ENCODE assay signal across 7 cellular contexts in the genomic region with DNA sequence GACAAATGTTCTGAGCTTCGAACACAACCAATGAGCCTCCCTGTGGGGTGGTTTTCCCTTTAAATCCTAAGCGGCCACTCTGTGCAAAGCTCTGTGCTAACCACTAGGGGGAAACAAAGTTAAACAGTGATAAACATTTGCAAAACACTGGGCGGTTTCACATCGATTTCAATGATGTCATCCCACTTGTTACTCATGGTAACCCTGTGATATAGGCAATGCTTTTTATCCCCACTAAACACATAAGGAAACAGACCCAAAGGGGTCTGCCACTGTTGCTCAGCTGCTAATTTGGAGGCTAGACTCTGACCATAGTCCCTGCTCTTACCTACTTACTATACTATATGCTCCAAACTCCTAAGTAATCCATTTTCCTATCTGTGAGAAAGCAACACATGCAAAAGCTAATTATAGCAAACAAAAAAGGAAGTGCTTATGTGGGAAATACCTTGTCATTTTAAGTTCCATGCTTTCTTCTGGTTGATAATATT. TPM values are rescaled to one million over a fixed set of nuclear protein-coding genes. Genes with fewer than 3 reads are reported as not detected.
DNase-seq lines count a peak whose midpoint lies in the region; FAIRE-seq and TF ChIP-seq lines count a peak whose summit lies in the region.

No MANE protein-coding gene starts in this region.

- peaks cover 23% of the 10 kb centered on the region for H3K4me1 ChIP-seq in cardiac muscle cell (ENCODE audit: low read depth)

- intact Hi-C loops in activated naive CD4-positive, alpha-beta T cell treated with anti-CD3 and anti-CD28 coated beads for 36 hours (cut with micrococcal nuclease), result loop anchor here (1.0 to 10.0 kb wide), 6 partner anchors 28 to 776 kb away; no protein-coding TSS in a partner anchor

- no peak for TF ChIP-seq POLR2A in H54 (IDR thresholded peaks at IDR 0.05; ENCODE audit: low read depth, low read length)

- CTCF ChIA-PET in activated naive CD4-positive, alpha-beta T cell treated with anti-CD3 and anti-CD28 coated beads for 36 hours (lab: Charles Lee), result interaction anchor here (0.6 to 5.3 kb wide), 16 partner anchors 8 to 377 kb away, joined by 3 to 82 read pairs (median 4); no protein-coding TSS in a partner anchor

- H3K9me3 ChIP-seq in cardiac muscle cell (ENCODE audit: low read depth), result no peaks in the 10 kb centered on the region

- peak; percentile 93 for DNase-seq in H54 (ENCODE audit: insufficient read length, low spot score)
- DNase-seq in KG1 (lab: John Stamatoyannopoulos, UW), result peak; percentile 65
- peak; percentile 90 for DNase-seq in OCI-M1 (lab: John Stamatoyannopoulos, UW)
- peak; percentile 79 for DNase-seq in activated naive CD4-positive, alpha-beta T cell treated with anti-CD3 and anti-CD28 coated beads for 36 hours
- DNase-seq in cardiac muscle cell (ENCODE audit: low read depth in 1 of 2, low spot score in 1 of 2), result peak; percentile 77 to 90
- DNase-seq in putamen (ENCODE audit: low spot score), result peak; percentile 52

- H3K4me1 Mint-ChIP-seq in activated naive CD4-positive, alpha-beta T cell treated with anti-CD3 and anti-CD28 coated beads for 36 hours (ENCODE audit: low read depth), result peaks cover 16% of the 10 kb centered on the region

- no peaks in the 10 kb centered on the region for H3K36me3 Mint-ChIP-seq in activated naive CD4-positive, alpha-beta T cell treated with anti-CD3 and anti-CD28 coated beads for 36 hours (ENCODE audit: low read depth)

- FAIRE-seq in H54 (lab: Jason Lieb, UNC), result peak; percentile 98

- H3K9me3 Mint-ChIP-seq in activated naive CD4-positive, alpha-beta T cell treated with anti-CD3 and anti-CD28 coated beads for 36 hours, result no peaks in the 10 kb centered on the region

- peaks cover 6% of the 10 kb centered on the region for H3K27me3 Mint-ChIP-seq in activated naive CD4-positive, alpha-beta T cell treated with anti-CD3 and anti-CD28 coated beads for 36 hours (ENCODE audit: low read depth)

- no peak overlapping the region for H3K4me3 Mint-ChIP-seq in activated naive CD4-positive, alpha-beta T cell treated with anti-CD3 and anti-CD28 coated beads for 36 hours

- H3K27ac ChIP-seq in cardiac muscle cell, result no peak overlapping the region

- no peak overlapping the region for H3K27ac Mint-ChIP-seq in activated naive CD4-positive, alpha-beta T cell treated with anti-CD3 and anti-CD28 coated beads for 36 hours

- H3K36me3 ChIP-seq in cardiac muscle cell, result no peaks in the 10 kb centered on the region

- H3K4me3 ChIP-seq in cardiac muscle cell, result no peak overlapping the region

- TF ChIP-seq CTCF in GM12801 (IDR thresholded peaks at IDR 0.05; ENCODE audit: extremely low read depth, insufficient read length) (peak; percentile 33), cardiac muscle cell (IDR thresholded peaks at IDR 0.05; ENCODE audit: low read depth, low read length) (peak; percentile 87)

- no peaks in the 10 kb centered on the region for H3K27me3 ChIP-seq in cardiac muscle cell

RNA-seq across cellular contexts. Expression of a gene that starts 57.3 kb away (rescaled TPM):
- total RNA-seq in activated naive CD4-positive, alpha-beta T cell treated with anti-CD3 and anti-CD28 coated beads for 36 hours, result under 1 TPM; 0.02 to 0.27 TPM
- 2.1 and 2.2 TPM in 2 replicates for total RNA-seq in cardiac muscle cell
- 0.84 and 4.2 TPM in 2 replicates for polyA plus RNA-seq in cardiac muscle cell
